Comparison of ENCODE assay signal across 8 cellular contexts in the genomic region with DNA sequence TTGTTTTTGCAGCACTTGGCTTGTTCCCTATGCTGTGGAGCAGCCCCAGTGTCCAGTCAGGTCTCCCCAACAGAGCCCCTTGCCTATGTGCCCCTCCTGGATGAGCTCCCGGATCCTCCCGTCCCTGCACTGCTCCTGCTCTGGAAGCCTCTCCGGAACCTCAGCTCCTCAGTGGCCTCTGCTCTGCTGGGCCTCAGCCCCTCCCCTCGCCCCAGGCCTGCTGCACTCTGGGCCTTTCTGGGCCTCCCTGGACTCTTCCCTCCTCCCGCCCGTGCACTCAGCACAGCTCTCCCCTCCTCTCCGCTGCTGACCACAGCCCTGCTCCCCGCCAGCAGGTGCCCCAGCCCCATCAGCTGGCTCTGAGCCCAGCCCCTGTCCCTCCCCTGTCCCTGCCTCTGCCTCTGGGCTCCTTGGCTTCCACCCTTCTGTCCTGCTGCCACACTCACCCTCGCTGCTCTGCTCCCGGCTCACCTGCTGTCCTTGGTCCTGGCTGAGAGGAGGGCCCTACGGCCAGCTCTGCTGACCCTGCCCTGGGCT.
A peak's percentile ranks its signal among the peaks of the same experiment; 100 is the strongest.
DNase-seq lines count a peak whose midpoint lies in the region; ATAC-seq, FAIRE-seq and TF ChIP-seq lines count a peak whose summit lies in the region.
"Not testable (repeated sequence)": the region's sequence is repeated elsewhere in the genome, so short reads cannot be mapped to it uniquely, and the experiment has no call there.

No MANE protein-coding gene starts in this region.

- not testable (repeated sequence) for H3K27ac ChIP-seq in A549; HepG2 (ENCODE audit: extremely low read length, insufficient read depth, low read length); upper lobe of left lung

- not testable (repeated sequence) for TF ChIP-seq CTCF in A549 (IDR thresholded peaks at IDR 0.05); activated B cell treated with CpG ODN at 0.5 μM for 24 hours (IDR thresholded peaks at IDR 0.05); HepG2 (CRISPR knock-in tag; IDR thresholded peaks at IDR 0.05); upper lobe of left lung (IDR thresholded peaks at IDR 0.05)

- not testable (repeated sequence) for H3K27me3 ChIP-seq in H7 (ENCODE audit: control insufficient read depth, insufficient read depth, low read length); HepG2 (ENCODE audit: control insufficient read depth in 1 of 2, insufficient read depth in 2 of 2, low read length in 2 of 2); upper lobe of left lung

- FAIRE-seq in A549 (lab: Jason Lieb, UNC); HepG2 (lab: Jason Lieb, UNC): not testable (repeated sequence)

- not testable (repeated sequence) for H3K27ac Mint-ChIP-seq in activated B cell treated with CpG ODN at 0.5 μM for 24 hours

- in situ Hi-C loops in HepG2 (cut with HindIII; ENCODE audit: extremely low pct_ligation_motif_present, low pct_unique_long_range_greater_than_20kb), result not testable (repeated sequence)

- CTCF ChIA-PET in A549 (lab: Yijun Ruan, JAX); activated B cell treated with CpG ODN at 0.5 μM for 24 hours (lab: Charles Lee); HepG2 (lab: Yijun Ruan, JAX; ENCODE audit: low intra/inter-chr PET ratio, low total read pairs): not testable (repeated sequence)

- H3K27me3 Mint-ChIP-seq in activated B cell treated with CpG ODN at 0.5 μM for 24 hours, result not testable (repeated sequence)

- H3K9me3 Mint-ChIP-seq in activated B cell treated with CpG ODN at 0.5 μM for 24 hours, result not testable (repeated sequence)

- ATAC-seq in A549 (peak in 1 of 2 experiments; percentile 52; a peak in 3 of 6 replicates), esophagus mucosa (peak; percentile 31), HepG2 (peak; percentile 56), upper lobe of left lung (ENCODE audit: low FRiP score in 2 of 2) (peak; percentile 23 to 70)
- ATAC-seq in activated B cell treated with CpG ODN at 0.5 μM for 24 hours (ENCODE audit: low read depth), result not testable (repeated sequence)

- H3K4me1 ChIP-seq in A549; HepG2 (ENCODE audit: insufficient read depth, low read length); upper lobe of left lung: not testable (repeated sequence)

- POLR2A ChIA-PET in A549 (lab: Yijun Ruan, JAX); HepG2 (lab: Yijun Ruan, JAX): not testable (repeated sequence)
- POLR2A ChIA-PET in activated B cell treated with CpG ODN at 0.5 μM for 24 hours (lab: Charles Lee), result interaction anchor here (0.6 to 1.8 kb wide), 3 partner anchors 17 to 145 kb away, joined by 3 to 9 read pairs (median 7); no protein-coding TSS in a partner anchor

- not testable (repeated sequence) for H3K4me2 ChIP-seq in A549; HepG2 (ENCODE audit: low read depth, low read length)

- not testable (repeated sequence) for DNase-seq in A549 (ENCODE audit: low read depth in 1 of 2, low spot score in 1 of 2); activated B cell treated with CpG ODN at 0.5 μM for 24 hours; HepG2 (ENCODE audit: low spot score)
- DNase-seq in H7 (peak; percentile 13), NCI-H69 (lab: John Stamatoyannopoulos, UW) (peak; percentile 20), posterior vena cava (ENCODE audit: low spot score) (peak; percentile 61), upper lobe of left lung (peak in 1 of 2 donors; percentile 73)

- H3K4me3 Mint-ChIP-seq in activated B cell treated with CpG ODN at 0.5 μM for 24 hours, result peak overlapping the region; percentile 32

- H3K4me1 Mint-ChIP-seq in activated B cell treated with CpG ODN at 0.5 μM for 24 hours, result peaks cover 32% of the 10 kb centered on the region

- H3K9ac ChIP-seq in HepG2 (ENCODE audit: insufficient read depth, low read depth, low read length), result not testable (repeated sequence)

- not testable (repeated sequence) for TF ChIP-seq POLR2A in A549 (IDR thresholded peaks at IDR 0.05; ENCODE audit: low read length); HepG2 (IDR thresholded peaks at IDR 0.05; ENCODE audit: insufficient read depth in 1 of 2, low read depth in 2 of 2, low read length in 2 of 2); upper lobe of left lung (IDR thresholded peaks at IDR 0.05)

- H3K4me3 ChIP-seq in A549; H7 (ENCODE audit: insufficient read depth, low read depth, low read length); HepG2 (replicated peaks in 1 of 3; ENCODE audit: insufficient read depth in 1 of 3, low read depth in 2 of 3, low read length in 3 of 3); upper lobe of left lung: not testable (repeated sequence)

- H3K36me3 ChIP-seq in H7 (replicated peaks; ENCODE audit: control insufficient read depth, insufficient read depth, low read length); HepG2 (replicated peaks in 1 of 2; ENCODE audit: control insufficient read depth in 1 of 2, insufficient read depth in 2 of 2, low read length in 2 of 2); upper lobe of left lung: not testable (repeated sequence)

- H3K9me3 ChIP-seq in A549; HepG2 (ENCODE audit: low read length); upper lobe of left lung: not testable (repeated sequence)

- H2AFZ ChIP-seq in HepG2 (ENCODE audit: low read length), result not testable (repeated sequence)

- BruUV-seq in HepG2 (replicated peaks; lab: Mats Ljungman, UMichigan), result not testable (repeated sequence)

- TF ChIP-seq RAD21 in A549 (conservative IDR thresholded peaks at IDR 0.05 in 1 of 2, IDR thresholded peaks at IDR 0.05 in 1 of 2); HepG2 (CRISPR knock-in tag; IDR thresholded peaks at IDR 0.05): not testable (repeated sequence)

- H3K79me2 ChIP-seq in HepG2 (ENCODE audit: insufficient read depth, low read length), result not testable (repeated sequence)

- not testable (repeated sequence) for H4K20me1 ChIP-seq in HepG2 (ENCODE audit: insufficient read depth, low read length)

- WGBS in A549 (ENCODE audit: missing lambda C conversion rate), result 26% methylated on average over 9 of the region's 11 CpGs
- 4% methylated on average over 10 of the region's 11 CpGs for WGBS in HepG2 (ENCODE audit: low lambda C conversion rate)
- WGBS in upper lobe of left lung, 2 donors, result 37 to 64% methylated on average over 7 to 8 of the region's 11 CpGs

- intact Hi-C loops in activated B cell treated with CpG ODN at 0.5 μM for 24 hours (cut with micrococcal nuclease); HepG2 (cut with micrococcal nuclease; ENCODE audit: unreplicated experiment); posterior vena cava (cut with DNase I): not testable (repeated sequence)

- not testable (repeated sequence) for H3K36me3 Mint-ChIP-seq in activated B cell treated with CpG ODN at 0.5 μM for 24 hours (ENCODE audit: low read depth)

- not testable (repeated sequence) for TF ChIP-seq EP300 in A549 (IDR thresholded peaks at IDR 0.05); HepG2 (IDR thresholded peaks at IDR 0.05; ENCODE audit: low read depth in 2 of 2, low read length in 2 of 2); HepG2 (CRISPR knock-in tag; IDR thresholded peaks at IDR 0.05; ENCODE audit: borderline replicate concordance); upper lobe of left lung (IDR thresholded peaks at IDR 0.05)
